Comparison of ENCODE assay signal across 23 cellular contexts in genomic region chr13:43994999-43995859, GRCh38.
"Had no signal": no experiment of that assay in that cellular context is flagged by ENCODE, and none has a peak within 500 bp of the region (broad histone marks: within the 10 kb centered on the region; RNA-seq: fewer than 3 reads in every experiment).

No MANE protein-coding gene starts in this region.

- H3K4me3 Mint-ChIP-seq: activated CD4-positive, alpha-beta T cell treated with anti-CD3 and anti-CD28 coated beads, Interleukin-2, amount 10 ng/mL, durations not matched to agents 7 days and 5 days; activated CD8-positive, alpha-beta T cell treated with anti-CD3 and anti-CD28 coated beads, Interleukin-2, amount 10 ng/mL, durations not matched to agents 7 days and 5 days; activated naive CD8-positive, alpha-beta T cell treated with anti-CD3 and anti-CD28 coated beads, Interleukin-2, amount 10 ng/mL, durations not matched to agents 7 days and 5 days; activated T-cell treated with anti-CD3 and anti-CD28 coated beads, Interleukin-2, amount 50 U/mL, for 24 hours; mesothelial cell of epicardium; nephron progenitor cell had no signal

- H3K27me3 Mint-ChIP-seq: activated CD4-positive, alpha-beta T cell treated with anti-CD3 and anti-CD28 coated beads, Interleukin-2, amount 10 ng/mL, durations not matched to agents 7 days and 5 days had no signal

- H3K27ac ChIP-seq: cardiac muscle cell, dorsolateral prefrontal cortex, foreskin keratinocyte, upper lobe of right lung had no signal

- H3K4me1 Mint-ChIP-seq: activated CD4-positive, alpha-beta T cell treated with anti-CD3 and anti-CD28 coated beads, Interleukin-2, amount 10 ng/mL, durations not matched to agents 7 days and 5 days; activated naive CD8-positive, alpha-beta T cell treated with anti-CD3 and anti-CD28 coated beads, Interleukin-2, amount 10 ng/mL, durations not matched to agents 7 days and 5 days had no signal

- DNase-seq: activated CD4-positive, alpha-beta T cell treated with anti-CD3 and anti-CD28 coated beads, Interleukin-2, amount 10 ng/mL, durations not matched to agents 7 days and 5 days; activated CD8-positive, alpha-beta T cell treated with anti-CD3 and anti-CD28 coated beads, Interleukin-2, amount 10 ng/mL, durations not matched to agents 7 days and 5 days; activated naive CD4-positive, alpha-beta T cell treated with Interleukin-2 at 50 U/mL for 16 hours; activated naive CD8-positive, alpha-beta T cell treated with anti-CD3 and anti-CD28 coated beads, Interleukin-2, amount 10 ng/mL, durations not matched to agents 7 days and 5 days; activated T-cell treated with anti-CD3 and anti-CD28 coated beads, Interleukin-2, amount 50 U/mL, for 24 hours; amygdala; dorsolateral prefrontal cortex; foreskin keratinocyte; glutamatergic neuron; hypothalamus; islet precursor cell; nephron progenitor cell; nucleus accumbens; stimulated activated CD4-positive, alpha-beta T cell treated with anti-CD3 and anti-CD28 coated beads, Interleukin-12 subunit alpha, Interleukin-12 subunit beta, amount 100 ng/mL, for 4 hours; stimulated activated CD4-positive, alpha-beta T cell treated with anti-CD3 and anti-CD28 coated beads, Interleukin-1b, Interleukin-23, amount 100 ng/mL, for 48 hours; stimulated activated CD8-positive, alpha-beta memory T cell treated with anti-CD3 and anti-CD28 coated beads, Interleukin-4, amount 100 ng/mL, for 48 hours; stimulated activated naive CD4-positive, alpha-beta T cell; upper lobe of right lung had no signal

- H3K4me3 ChIP-seq: cardiac muscle cell, dorsolateral prefrontal cortex, lung, upper lobe of right lung had no signal

- ATAC-seq: activated CD8-positive, alpha-beta T cell treated with anti-CD3 and anti-CD28 coated beads, Interleukin-2, amount 10 ng/mL, durations not matched to agents 7 days and 5 days; foreskin keratinocyte; left lobe of liver; upper lobe of right lung had no signal

- H3K36me3 Mint-ChIP-seq: activated naive CD8-positive, alpha-beta T cell treated with anti-CD3 and anti-CD28 coated beads, Interleukin-2, amount 10 ng/mL, durations not matched to agents 7 days and 5 days had no signal

- H3K4me1 ChIP-seq: foreskin keratinocyte, upper lobe of right lung had no signal

- H3K36me3 ChIP-seq: cardiac muscle cell, upper lobe of right lung had no signal

- H3K27me3 ChIP-seq: cardiac muscle cell, dorsolateral prefrontal cortex, upper lobe of right lung had no signal

- H3K27ac Mint-ChIP-seq: activated CD4-positive, alpha-beta T cell treated with anti-CD3 and anti-CD28 coated beads, Interleukin-2, amount 10 ng/mL, durations not matched to agents 7 days and 5 days; activated CD8-positive, alpha-beta T cell treated with anti-CD3 and anti-CD28 coated beads, Interleukin-2, amount 10 ng/mL, durations not matched to agents 7 days and 5 days; activated naive CD8-positive, alpha-beta T cell treated with anti-CD3 and anti-CD28 coated beads, Interleukin-2, amount 10 ng/mL, durations not matched to agents 7 days and 5 days; activated T-cell treated with anti-CD3 and anti-CD28 coated beads, Interleukin-2, amount 50 U/mL, for 24 hours; activated T-helper 2 cell treated with anti-CD3 and anti-CD28 coated beads, Interferon-gamma antibody, Interleukin-2, Interleukin-4, amounts not matched to agents 10 μg/mL and 5 μg/mL and 100 μg/mL, durations not matched to agents 14 hours and 24 hours and 36 hours; mesothelial cell of epicardium had no signal

- H3K9me3 Mint-ChIP-seq: activated T-helper 2 cell treated with anti-CD3 and anti-CD28 coated beads, Interferon-gamma antibody, Interleukin-2, Interleukin-4, amounts not matched to agents 10 μg/mL and 5 μg/mL and 100 μg/mL, durations not matched to agents 14 hours and 24 hours and 36 hours had no signal
